8 cellular contexts compared by ENCODE assay signal in genomic region chr10:14653271-14654161, GRCh38.
DNase-seq lines count a peak whose midpoint lies in the region; ATAC-seq and TF ChIP-seq lines count a peak whose summit lies in the region.

No MANE protein-coding gene starts in this region.

- no peak for TF ChIP-seq EP300 in gastroesophageal sphincter (IDR thresholded peaks at IDR 0.05)

- H3K27ac ChIP-seq in VCaP: peak overlapping the region; percentile 41
- peak overlapping the region; percentile 33 to 59 (median 46) for H3K27ac ChIP-seq in gastroesophageal sphincter

- H3K9me3 Mint-ChIP-seq in activated T-cell treated with anti-CD3 and anti-CD28 coated beads, Interleukin-2, amount 50 U/mL, for 24 hours: peaks cover 2% of the 10 kb centered on the region

- DNase-seq in AML-193 (lab: John Stamatoyannopoulos, UW): peak; percentile 66 to 78
- peak; percentile 79 for DNase-seq in retinal pigment epithelial cell (ENCODE audit: low read depth)
- no peak for DNase-seq in HK-2 (ENCODE audit: unreplicated experiment)
- DNase-seq in GM13977 (ENCODE audit: low spot score): no peak
- no peak for DNase-seq in activated T-cell treated with anti-CD3 and anti-CD28 coated beads, Interleukin-2, amount 50 U/mL, for 24 hours

- peaks cover 69% of the 10 kb centered on the region for H3K4me1 Mint-ChIP-seq in activated T-cell treated with anti-CD3 and anti-CD28 coated beads, Interleukin-2, amount 50 U/mL, for 24 hours (ENCODE audit: low read depth)

- no peak for TF ChIP-seq POLR2A in gastroesophageal sphincter (IDR thresholded peaks at IDR 0.05)

- ATAC-seq in HG03354 (IDR thresholded peaks at IDR 0.05; ENCODE audit: poor library complexity, severe bottlenecking, unreplicated experiment) (peak; percentile 48), gastroesophageal sphincter (peak; percentile 41)

- H3K27ac Mint-ChIP-seq in activated T-cell treated with anti-CD3 and anti-CD28 coated beads, Interleukin-2, amount 50 U/mL, for 24 hours: no peak overlapping the region

- TF ChIP-seq CTCF in VCaP (conservative IDR thresholded peaks at IDR 0.05) (no peak), gastroesophageal sphincter (IDR thresholded peaks at IDR 0.05) (no peak), retinal pigment epithelial cell (conservative IDR thresholded peaks at IDR 0.05; ENCODE audit: low read depth, low read length) (no peak), GM13977 (IDR thresholded peaks at IDR 0.05; ENCODE audit: extremely low read depth, insufficient read depth, missing control alignments) (no peak)

- no peaks in the 10 kb centered on the region for H3K36me3 Mint-ChIP-seq in activated T-cell treated with anti-CD3 and anti-CD28 coated beads, Interleukin-2, amount 50 U/mL, for 24 hours (ENCODE audit: low read depth)

- in situ Hi-C loops in GM13977 (cut with MboI; ENCODE audit: low pct_unique_long_range_greater_than_20kb, low sequenced_read_pairs, unreplicated experiment): no loop called here

- no peaks in the 10 kb centered on the region for H3K27me3 Mint-ChIP-seq in activated T-cell treated with anti-CD3 and anti-CD28 coated beads, Interleukin-2, amount 50 U/mL, for 24 hours

- H3K9me3 ChIP-seq in gastroesophageal sphincter: no peaks in the 10 kb centered on the region

- WGBS in gastroesophageal sphincter (ENCODE audit: low coverage in 1 of 2), 2 donors: 23 to 42% methylated on average over 7 to 8 of the region's 8 CpGs

- no peaks in the 10 kb centered on the region for H3K27me3 ChIP-seq in gastroesophageal sphincter

- H3K4me3 ChIP-seq in gastroesophageal sphincter (no peak overlapping the region), retinal pigment epithelial cell (ENCODE audit: low read length) (no peak overlapping the region)

- H3K36me3 ChIP-seq in gastroesophageal sphincter: no peaks in the 10 kb centered on the region

- H3K4me3 Mint-ChIP-seq in activated T-cell treated with anti-CD3 and anti-CD28 coated beads, Interleukin-2, amount 50 U/mL, for 24 hours: no peak overlapping the region

- H3K4me1 ChIP-seq in gastroesophageal sphincter: peaks cover 4 to 29% (median 16%) of the 10 kb centered on the region in 3 donors

Comparison
In these comparisons a context has a peak if more than half of its experiments do, and no peak if none do; other contexts are left out.
1. DNase-seq: peak in AML-193 (2 of 2) and retinal pigment epithelial cell (single experiment); none in HK-2 (single experiment), GM13977 (single experiment) and activated T-cell treated with anti-CD3 and anti-CD28 coated beads, Interleukin-2, amount 50 U/mL, for 24 hours (single experiment).